Comparison of ENCODE assay signal across 21 cellular contexts in genomic region chr4:43607400-43607799, GRCh38.
DNase-seq lines count a peak whose midpoint lies in the region; ATAC-seq and TF ChIP-seq lines count a peak whose summit lies in the region.
"Had no signal": no experiment of that assay in that cellular context is flagged by ENCODE, and none has a peak within 500 bp of the region (broad histone marks: within the 10 kb centered on the region; RNA-seq: fewer than 3 reads in every experiment).

No MANE protein-coding gene starts in this region.

- H3K27me3 ChIP-seq in DOHH2 (ENCODE audit: control insufficient read depth, low read length) = no peaks in the 10 kb centered on the region
- H3K27me3 ChIP-seq in prostate gland (replicated peaks; ENCODE audit: insufficient read depth) = no peaks in the 10 kb centered on the region
- H3K27me3 ChIP-seq in endodermal cell (ENCODE audit: control insufficient read depth, insufficient read depth, low read length, poor library complexity, severe bottlenecking) = no peaks in the 10 kb centered on the region
- H3K27me3 ChIP-seq: SJSA1 had no signal

- H3K36me3 Mint-ChIP-seq in IgD-negative memory B cell = no peaks in the 10 kb centered on the region
- H3K36me3 Mint-ChIP-seq in endodermal cell (ENCODE audit: low read depth) = no peaks in the 10 kb centered on the region
- H3K36me3 Mint-ChIP-seq: CD4-positive, alpha-beta memory T cell had no signal

- TF ChIP-seq CTCF in DOHH2 (IDR thresholded peaks at IDR 0.05; ENCODE audit: low read depth, low read length, poor library complexity, severe bottlenecking) = no peak
- TF ChIP-seq CTCF in fibroblast of villous mesenchyme (IDR thresholded peaks at IDR 0.05; ENCODE audit: insufficient read depth, low read depth, low read length) = no peak
- TF ChIP-seq CTCF in prostate gland (IDR thresholded peaks at IDR 0.05) = no peak
- no peak for TF ChIP-seq CTCF in endodermal cell (conservative IDR thresholded peaks at IDR 0.05)

- no peaks in the 10 kb centered on the region for H3K79me2 ChIP-seq in DOHH2 (ENCODE audit: control insufficient read depth, low read length)

- no peaks in the 10 kb centered on the region for H3K27me3 Mint-ChIP-seq in IgD-negative memory B cell
- no peaks in the 10 kb centered on the region for H3K27me3 Mint-ChIP-seq in endodermal cell (ENCODE audit: insufficient read depth)
- H3K27me3 Mint-ChIP-seq: CD4-positive, alpha-beta memory T cell had no signal

- H3K4me1 ChIP-seq in DOHH2 (ENCODE audit: control insufficient read depth, low read length) (peaks cover 49% of the 10 kb centered on the region), prostate gland (replicated peaks) (no peaks in the 10 kb centered on the region), endodermal cell (ENCODE audit: control insufficient read depth, insufficient read depth, low read length) (no peaks in the 10 kb centered on the region)
- H3K4me1 ChIP-seq: A549, SJSA1 had no signal

- TF ChIP-seq POLR2A in prostate gland (IDR thresholded peaks at IDR 0.05) = no peak

- no peak overlapping the region for H3K9ac ChIP-seq in endodermal cell (ENCODE audit: extremely low read depth, low read length, poor library complexity, severe bottlenecking)

- no peaks in the 10 kb centered on the region for H3K36me3 ChIP-seq in DOHH2 (ENCODE audit: control insufficient read depth, low read length)
- no peaks in the 10 kb centered on the region for H3K36me3 ChIP-seq in prostate gland
- H3K36me3 ChIP-seq in endodermal cell (ENCODE audit: control insufficient read depth, insufficient read depth, low read length) = no peaks in the 10 kb centered on the region
- H3K36me3 ChIP-seq: SJSA1 had no signal

- H3K27ac Mint-ChIP-seq in IgD-negative memory B cell (peak overlapping the region in 2 of 3 donors; percentile 17 to 30), endodermal cell (no peak overlapping the region)
- H3K27ac Mint-ChIP-seq: CD4-positive, alpha-beta memory T cell; T-helper 2 cell treated with Interferon-gamma antibody and Interleukin-4, amounts not matched to agents 5 μg/mL and 100 μg/mL, for 36 hours had no signal

- H3K9me3 ChIP-seq in DOHH2 (ENCODE audit: control insufficient read depth, insufficient read depth, low read length) (no peaks in the 10 kb centered on the region; the same call in 1 of the 2 replicates), prostate gland (no peaks in the 10 kb centered on the region), endodermal cell (ENCODE audit: control insufficient read depth, low read length) (no peaks in the 10 kb centered on the region)
- H3K9me3 ChIP-seq: A549, SJSA1 had no signal

- ATAC-seq in GM18868 (IDR thresholded peaks at IDR 0.05; ENCODE audit: unreplicated experiment) (peak; percentile 59), GM18517 (IDR thresholded peaks at IDR 0.05; ENCODE audit: unreplicated experiment) (no peak)
- ATAC-seq: A549 had no signal

- peaks cover 13% of the 10 kb centered on the region for H3F3A ChIP-seq in DOHH2 (ENCODE audit: control insufficient read depth, insufficient read depth)

- no peaks in the 10 kb centered on the region for H4K20me1 ChIP-seq in DOHH2 (ENCODE audit: control insufficient read depth, insufficient read depth, low read depth, low read length)

- H3K4me3 ChIP-seq in DOHH2 (ENCODE audit: low read length) (peak overlapping the region; percentile 49), fibroblast of villous mesenchyme (ENCODE audit: low read depth, low read length) (no peak overlapping the region), prostate gland (no peak overlapping the region), endodermal cell (ENCODE audit: low read length) (no peak overlapping the region)
- H3K4me3 ChIP-seq: A549, PC-9, SJSA1 had no signal

- H3K4me3 Mint-ChIP-seq in IgD-negative memory B cell = peak overlapping the region in 2 of 4 donors; percentile 2 to 9
- no peak overlapping the region for H3K4me3 Mint-ChIP-seq in endodermal cell
- H3K4me3 Mint-ChIP-seq: CD4-positive, alpha-beta memory T cell; T-helper 2 cell treated with Interferon-gamma antibody and Interleukin-4, amounts not matched to agents 5 μg/mL and 100 μg/mL, for 36 hours had no signal

- H3K9me2 ChIP-seq in DOHH2 (replicated peaks; ENCODE audit: control insufficient read depth, low read length) = no peaks in the 10 kb centered on the region

- DNase-seq in fibroblast of villous mesenchyme (ENCODE audit: low read depth) (peak; percentile 0), prostate gland (ENCODE audit: low spot score) (no peak), endodermal cell (no peak)
- no peak for DNase-seq in activated CD4-positive, alpha-beta T cell treated with anti-CD3 and anti-CD28 coated beads, Interleukin-2, amount 50 U/mL, for 4 hours
- DNase-seq: Calu3; CD4-positive, alpha-beta memory T cell; DMS53; H7; NCI-H1105 treated with DMSO at 0.1 percent for 48 hours; NCI-H187; NCI-H69; PC-9; SW 1271 had no signal

- H3K9me3 Mint-ChIP-seq in IgD-negative memory B cell = peaks cover 2 to 10% (median 3%) of the 10 kb centered on the region in 3 donors
- peaks cover under 1% of the 10 kb centered on the region for H3K9me3 Mint-ChIP-seq in endodermal cell

- intact Hi-C loops in prostate gland (cut with DNase I) = no loop called here

- H3K4me2 ChIP-seq in DOHH2 (ENCODE audit: low read length) = peak overlapping the region; percentile 57
- H3K4me2 ChIP-seq: A549, PC-9 had no signal

- H3K27ac ChIP-seq in DOHH2 (ENCODE audit: low read depth, low read length) (peak overlapping the region; percentile 91), prostate gland (no peak overlapping the region), endodermal cell (ENCODE audit: low read depth, low read length) (no peak overlapping the region)
- H3K27ac ChIP-seq: A549, HL-60, PC-9, SJSA1 had no signal

- H3K4me1 Mint-ChIP-seq in IgD-negative memory B cell (peaks cover 2 to 12% (median 11%) of the 10 kb centered on the region in 3 donors), endodermal cell (no peaks in the 10 kb centered on the region)
- H3K4me1 Mint-ChIP-seq: CD4-positive, alpha-beta memory T cell had no signal
